Comparison of ENCODE assay signal across 8 cellular contexts in genomic region chr9:99433555-99433954, GRCh38.
DNase-seq lines count a peak whose midpoint lies in the region; ATAC-seq lines count a peak whose summit lies in the region.

No MANE protein-coding gene starts in this region.

- peaks cover 18% of the 10 kb centered on the region for H3K4me1 Mint-ChIP-seq in activated T-helper 1 cell treated with anti-CD3 and anti-CD28 coated beads, Interleukin-12 subunit alpha, Interleukin-12 subunit beta, Interleukin-2, Interleukin-4 antibody, amounts not matched to agents 30 ng/mL and 10 ng/mL and 1 ng/mL, durations not matched to agents 14 hours and 24 hours and 36 hours (ENCODE audit: low read depth)

- ATAC-seq in GM18867 (IDR thresholded peaks at IDR 0.05; ENCODE audit: unreplicated experiment): peak; percentile 99
- ATAC-seq in HG02763 (IDR thresholded peaks at IDR 0.05; ENCODE audit: unreplicated experiment): peak; percentile 98

- H3K9me3 Mint-ChIP-seq in activated T-helper 1 cell treated with anti-CD3 and anti-CD28 coated beads, Interleukin-12 subunit alpha, Interleukin-12 subunit beta, Interleukin-2, Interleukin-4 antibody, amounts not matched to agents 30 ng/mL and 10 ng/mL and 1 ng/mL, durations not matched to agents 14 hours and 24 hours and 36 hours: no peaks in the 10 kb centered on the region

- H3K4me3 Mint-ChIP-seq in activated T-helper 1 cell treated with anti-CD3 and anti-CD28 coated beads, Interleukin-12 subunit alpha, Interleukin-12 subunit beta, Interleukin-2, Interleukin-4 antibody, amounts not matched to agents 30 ng/mL and 10 ng/mL and 1 ng/mL, durations not matched to agents 14 hours and 24 hours and 36 hours: no peak overlapping the region

- intact Hi-C loops in activated T-helper 1 cell treated with anti-CD3 and anti-CD28 coated beads, Interleukin-12 subunit alpha, Interleukin-12 subunit beta, Interleukin-2, Interleukin-4 antibody, amounts not matched to agents 30 ng/mL and 10 ng/mL and 1 ng/mL, durations not matched to agents 14 hours and 24 hours and 36 hours (cut with micrococcal nuclease): loop anchor here (1.0 to 5.0 kb wide), 2 partner anchors 65 to 379 kb away; no protein-coding TSS in a partner anchor

- peak overlapping the region; percentile 76 for H3K27ac Mint-ChIP-seq in activated T-helper 1 cell treated with anti-CD3 and anti-CD28 coated beads, Interleukin-12 subunit alpha, Interleukin-12 subunit beta, Interleukin-2, Interleukin-4 antibody, amounts not matched to agents 30 ng/mL and 10 ng/mL and 1 ng/mL, durations not matched to agents 14 hours and 24 hours and 36 hours

- H3K27me3 Mint-ChIP-seq in activated T-helper 1 cell treated with anti-CD3 and anti-CD28 coated beads, Interleukin-12 subunit alpha, Interleukin-12 subunit beta, Interleukin-2, Interleukin-4 antibody, amounts not matched to agents 30 ng/mL and 10 ng/mL and 1 ng/mL, durations not matched to agents 14 hours and 24 hours and 36 hours (ENCODE audit: insufficient read depth): no peaks in the 10 kb centered on the region

- DNase-seq in NOMO-1 (lab: John Stamatoyannopoulos, UW; ENCODE audit: unreplicated experiment in 2 of 2) (peak; percentile 80 to 87), iPS-NIHi11 (ENCODE audit: low spot score) (peak; percentile 56), pons (ENCODE audit: low spot score) (no peak), NCI-H82 treated with DMSO at 0.1 percent for 48 hours (lab: John Stamatoyannopoulos, UW; ENCODE audit: unreplicated experiment) (no peak)
- DNase-seq in activated T-helper 1 cell treated with anti-CD3 and anti-CD28 coated beads, Interleukin-12 subunit alpha, Interleukin-12 subunit beta, Interleukin-2, Interleukin-4 antibody, amounts not matched to agents 30 ng/mL and 10 ng/mL and 1 ng/mL, durations not matched to agents 14 hours and 24 hours and 36 hours (ENCODE audit: low spot score): peak; percentile 47
- peak; percentile 16 for DNase-seq in stimulated activated CD8-positive, alpha-beta memory T cell treated with anti-CD3 and anti-CD28 coated beads, Interleukin-15, amount 100 ng/mL, for 1 hour (ENCODE audit: low read depth)

- no peaks in the 10 kb centered on the region for H3K36me3 Mint-ChIP-seq in activated T-helper 1 cell treated with anti-CD3 and anti-CD28 coated beads, Interleukin-12 subunit alpha, Interleukin-12 subunit beta, Interleukin-2, Interleukin-4 antibody, amounts not matched to agents 30 ng/mL and 10 ng/mL and 1 ng/mL, durations not matched to agents 14 hours and 24 hours and 36 hours (ENCODE audit: low read depth)

Comparison
In these comparisons a context has a peak if more than half of its experiments do, and no peak if none do; other contexts are left out.
1. DNase-seq: peak in NOMO-1 (2 of 2), activated T-helper 1 cell treated with anti-CD3 and anti-CD28 coated beads, Interleukin-12 subunit alpha, Interleukin-12 subunit beta, Interleukin-2, Interleukin-4 antibody, amounts not matched to agents 30 ng/mL and 10 ng/mL and 1 ng/mL, durations not matched to agents 14 hours and 24 hours and 36 hours (single experiment), iPS-NIHi11 (single experiment) and stimulated activated CD8-positive, alpha-beta memory T cell treated with anti-CD3 and anti-CD28 coated beads, Interleukin-15, amount 100 ng/mL, for 1 hour (single experiment); none in pons (single experiment) and NCI-H82 treated with DMSO at 0.1 percent for 48 hours (single experiment).